In the genomic region with DNA sequence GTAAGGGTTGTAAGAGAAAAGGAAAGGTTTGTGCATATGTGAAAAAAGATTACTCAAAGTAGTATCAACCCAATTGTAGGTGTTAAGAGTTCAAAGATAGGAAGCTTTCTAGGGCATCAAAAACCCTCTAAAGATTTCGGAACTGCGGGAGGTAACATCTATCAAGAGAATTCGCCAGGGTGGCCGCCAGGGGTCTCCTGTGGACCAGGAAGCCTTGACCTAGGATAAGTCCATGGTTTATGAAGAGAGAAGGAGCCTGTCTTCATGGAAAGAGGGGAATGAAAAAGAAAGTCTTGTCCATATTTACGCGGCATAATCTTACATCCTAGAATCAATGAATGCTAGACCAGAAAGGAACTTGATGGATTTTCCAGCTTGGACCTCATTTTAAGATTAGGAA, we compare ENCODE assay signal across 10 cellular contexts.
DNase-seq lines count a peak whose midpoint lies in the region; ATAC-seq and TF ChIP-seq lines count a peak whose summit lies in the region.
"Had no signal": no experiment of that assay in that cellular context is flagged by ENCODE, and none has a peak within 500 bp of the region (broad histone marks: within the 10 kb centered on the region; RNA-seq: fewer than 3 reads in every experiment).

No MANE protein-coding gene starts in this region.

- no peaks in the 10 kb centered on the region for H3K9me3 ChIP-seq in SJSA1 (replicated peaks)
- H3K9me3 ChIP-seq in neural progenitor cell (ENCODE audit: low read depth), result no peaks in the 10 kb centered on the region
- H3K9me3 ChIP-seq: BLaER1 treated with 17β-estradiol and CSF1 and Interleukin-3, amounts not matched to agents 10 nM and 100 nM had no signal

- no peak overlapping the region for H3K9ac ChIP-seq in neural progenitor cell
- H3K9ac ChIP-seq: BLaER1 treated with 17β-estradiol and CSF1 and Interleukin-3, amounts not matched to agents 10 nM and 100 nM had no signal

- H3K27me3 Mint-ChIP-seq in neural progenitor cell (ENCODE audit: insufficient read depth, low read depth), result peaks cover 4% of the 10 kb centered on the region

- H3F3A ChIP-seq in neural progenitor cell (ENCODE audit: low read depth), result no peaks in the 10 kb centered on the region

- H3K36me3 Mint-ChIP-seq in neural progenitor cell, result no peaks in the 10 kb centered on the region
- H3K36me3 Mint-ChIP-seq: activated naive CD4-positive, alpha-beta T cell treated with anti-CD3 and anti-CD28 coated beads, Interleukin-2, amount 50 U/mL, for 72 hours had no signal

- H3K27ac ChIP-seq in SJSA1, result no peak overlapping the region
- H3K27ac ChIP-seq in neural progenitor cell, result no peak overlapping the region
- H3K27ac ChIP-seq: BLaER1 treated with 17β-estradiol and CSF1 and Interleukin-3, amounts not matched to agents 10 nM and 100 nM had no signal

- H3K4me3 ChIP-seq in SJSA1, result no peak overlapping the region
- no peak overlapping the region for H3K4me3 ChIP-seq in epithelial cell of proximal tubule (ENCODE audit: low read depth, low read length)
- H3K4me3 ChIP-seq in neural progenitor cell, result no peak overlapping the region
- H3K4me3 ChIP-seq: BLaER1 treated with 17β-estradiol and CSF1 and Interleukin-3, amounts not matched to agents 10 nM and 100 nM had no signal

- H3K79me2 ChIP-seq in neural progenitor cell (ENCODE audit: low read depth), result no peaks in the 10 kb centered on the region

- no peaks in the 10 kb centered on the region for H4K20me1 ChIP-seq in neural progenitor cell (ENCODE audit: low read depth)
- H4K20me1 ChIP-seq: BLaER1 treated with 17β-estradiol and CSF1 and Interleukin-3, amounts not matched to agents 10 nM and 100 nM had no signal

- TF ChIP-seq CTCF in epithelial cell of proximal tubule (conservative IDR thresholded peaks at IDR 0.05; ENCODE audit: low read depth, low read length) (peak; percentile 84), neural progenitor cell (IDR thresholded peaks at IDR 0.05) (peak; percentile 77)

- H3K9me3 Mint-ChIP-seq in neural progenitor cell, result no peaks in the 10 kb centered on the region
- H3K9me3 Mint-ChIP-seq: activated naive CD4-positive, alpha-beta T cell treated with anti-CD3 and anti-CD28 coated beads, Interleukin-2, amount 50 U/mL, for 72 hours had no signal

- no peak overlapping the region for H3K27ac Mint-ChIP-seq in neural progenitor cell
- H3K27ac Mint-ChIP-seq: activated naive CD4-positive, alpha-beta T cell treated with anti-CD3 and anti-CD28 coated beads, Interleukin-2, amount 50 U/mL, for 72 hours had no signal

- H3K27me3 ChIP-seq in SJSA1 (replicated peaks), result peaks cover 13% of the 10 kb centered on the region
- no peaks in the 10 kb centered on the region for H3K27me3 ChIP-seq in neural progenitor cell
- H3K27me3 ChIP-seq: BLaER1 treated with 17β-estradiol and CSF1 and Interleukin-3, amounts not matched to agents 10 nM and 100 nM had no signal

- no peaks in the 10 kb centered on the region for H3K4me1 ChIP-seq in SJSA1 (replicated peaks)
- no peaks in the 10 kb centered on the region for H3K4me1 ChIP-seq in neural progenitor cell

- H3K4me2 ChIP-seq in neural progenitor cell, result no peak overlapping the region
- H3K4me2 ChIP-seq: BLaER1 treated with 17β-estradiol and CSF1 and Interleukin-3, amounts not matched to agents 10 nM and 100 nM had no signal

- H3K36me3 ChIP-seq in SJSA1 (no peaks in the 10 kb centered on the region), neural progenitor cell (no peaks in the 10 kb centered on the region)
- H3K36me3 ChIP-seq: BLaER1 treated with 17β-estradiol and CSF1 and Interleukin-3, amounts not matched to agents 10 nM and 100 nM had no signal

- H3K4me1 Mint-ChIP-seq in neural progenitor cell, result no peaks in the 10 kb centered on the region

- ATAC-seq in HG03196 (IDR thresholded peaks at IDR 0.05; ENCODE audit: unreplicated experiment) (peak; percentile 64), HG03520 (IDR thresholded peaks at IDR 0.05; ENCODE audit: unreplicated experiment) (no peak)
- ATAC-seq: activated naive CD4-positive, alpha-beta T cell treated with anti-CD3 and anti-CD28 coated beads, Interleukin-2, amount 50 U/mL, for 72 hours had no signal

- DNase-seq in NCI-H2171 treated with DMSO at 0.1 percent for 48 hours (lab: John Stamatoyannopoulos, UW) (peak; percentile 9), NCI-H2171 (lab: John Stamatoyannopoulos, UW) (no peak), SJSA1 (ENCODE audit: low read depth in 1 of 2, low spot score in 2 of 2) (peak; percentile 16 to 57), epithelial cell of proximal tubule (ENCODE audit: low read depth) (no peak), neural progenitor cell (ENCODE audit: low spot score) (peak; percentile 64), GM19240 (ENCODE audit: insufficient read length, low spot score) (no peak)

- H2AFZ ChIP-seq in neural progenitor cell (replicated peaks), result no peak overlapping the region

- no peak overlapping the region for H3K4me3 Mint-ChIP-seq in neural progenitor cell

Comparison
In these comparisons a context has a peak if more than half of its experiments do, and no peak if none do; other contexts are left out.
1. DNase-seq: peak in NCI-H2171 treated with DMSO at 0.1 percent for 48 hours (single experiment), SJSA1 (2 of 2) and neural progenitor cell (single experiment); none in NCI-H2171 (single experiment), epithelial cell of proximal tubule (single experiment) and GM19240 (single experiment).